Comparison of ENCODE assay signal across 16 cellular contexts in the genomic region with DNA sequence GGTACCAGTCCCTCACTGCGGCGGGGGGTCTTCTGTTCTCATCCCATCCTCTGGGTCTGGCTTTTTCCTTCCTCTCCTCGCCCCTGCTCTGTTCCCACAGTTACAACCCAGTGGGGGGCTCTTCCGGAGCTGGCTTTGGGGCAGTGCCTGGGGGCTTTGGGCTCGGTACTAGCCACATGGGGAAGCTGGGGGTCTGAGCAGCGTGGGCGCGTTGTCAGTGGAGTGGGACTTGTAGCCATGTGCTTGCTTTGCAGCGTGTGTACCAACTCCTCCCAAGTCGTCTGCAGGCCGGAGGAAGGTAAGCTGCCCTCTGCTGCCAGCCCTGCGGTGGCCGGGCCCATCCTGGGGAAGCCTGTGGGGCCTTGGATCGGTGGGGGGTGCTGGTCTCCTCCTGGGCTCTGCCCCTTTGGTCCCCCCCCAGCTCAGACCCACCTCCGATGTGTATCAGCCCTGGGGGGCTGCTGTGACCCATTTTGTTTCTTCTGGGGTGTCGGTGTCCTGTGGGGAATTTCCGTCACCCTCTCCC. TPM values are rescaled to one million over a fixed set of nuclear protein-coding genes. Genes with fewer than 3 reads are reported as not detected.
A peak's percentile ranks its signal among the peaks of the same experiment; 100 is the strongest.
DNase-seq lines count a peak whose midpoint lies in the region; ATAC-seq and TF ChIP-seq lines count a peak whose summit lies in the region.
"Had no signal": no experiment of that assay in that cellular context is flagged by ENCODE, and none has a peak within 500 bp of the region (broad histone marks: within the 10 kb centered on the region; RNA-seq: fewer than 3 reads in every experiment).

No MANE protein-coding gene starts in this region.

- no peaks in the 10 kb centered on the region for H3K27me3 Mint-ChIP-seq in activated naive CD8-positive, alpha-beta T cell treated with anti-CD3 and anti-CD28 coated beads for 36 hours
- H3K27me3 Mint-ChIP-seq in activated naive CD8-positive, alpha-beta T cell treated with anti-CD3 and anti-CD28 coated beads, Interleukin-2, amount 50 U/mL, for 24 hours, result no peaks in the 10 kb centered on the region
- H3K27me3 Mint-ChIP-seq in natural killer cell treated with Interleukin-12 subunit alpha and Interleukin-12 subunit beta and Interleukin-15 and Interleukin-18, amount 100 ng/mL, for 72 hours, result no peaks in the 10 kb centered on the region
- no peaks in the 10 kb centered on the region for H3K27me3 Mint-ChIP-seq in natural killer cell (ENCODE audit: low read depth in 2 of 2)
- no peaks in the 10 kb centered on the region for H3K27me3 Mint-ChIP-seq in naive thymus-derived CD8-positive, alpha-beta T cell
- H3K27me3 Mint-ChIP-seq: CD4-positive, CD25-positive, alpha-beta regulatory T cell had no signal

- no peaks in the 10 kb centered on the region for H3K4me1 ChIP-seq in mucosa of descending colon (ENCODE audit: low read depth)
- H3K4me1 ChIP-seq: BLaER1 treated with 17β-estradiol and CSF1 and Interleukin-3, amounts not matched to agents 10 nM and 100 nM; HAP-1 had no signal

- H3K27ac Mint-ChIP-seq in activated naive CD8-positive, alpha-beta T cell treated with anti-CD3 and anti-CD28 coated beads for 36 hours, result peak overlapping the region; percentile 34
- H3K27ac Mint-ChIP-seq in activated naive CD8-positive, alpha-beta T cell treated with anti-CD3 and anti-CD28 coated beads, Interleukin-2, amount 50 U/mL, for 24 hours, result no peak overlapping the region
- no peak overlapping the region for H3K27ac Mint-ChIP-seq in natural killer cell treated with Interleukin-12 subunit alpha and Interleukin-12 subunit beta and Interleukin-15 and Interleukin-18, amount 100 ng/mL, for 72 hours
- H3K27ac Mint-ChIP-seq in natural killer cell, result no peak overlapping the region
- no peak overlapping the region for H3K27ac Mint-ChIP-seq in naive thymus-derived CD8-positive, alpha-beta T cell
- H3K27ac Mint-ChIP-seq: CD4-positive, CD25-positive, alpha-beta regulatory T cell had no signal

- intact Hi-C loops in natural killer cell (cut with micrococcal nuclease) (no loop called here), mucosa of descending colon (cut with DNase I, micrococcal nuclease) (no loop called here)

- H3K9me3 Mint-ChIP-seq in activated naive CD8-positive, alpha-beta T cell treated with anti-CD3 and anti-CD28 coated beads for 36 hours, result peaks cover 6% of the 10 kb centered on the region
- H3K9me3 Mint-ChIP-seq in activated naive CD8-positive, alpha-beta T cell treated with anti-CD3 and anti-CD28 coated beads, Interleukin-2, amount 50 U/mL, for 24 hours, result peaks cover 4% of the 10 kb centered on the region
- peaks cover 16% of the 10 kb centered on the region for H3K9me3 Mint-ChIP-seq in natural killer cell treated with Interleukin-12 subunit alpha and Interleukin-12 subunit beta and Interleukin-15 and Interleukin-18, amount 100 ng/mL, for 72 hours
- H3K9me3 Mint-ChIP-seq in natural killer cell, result peaks cover 2 to 3% of the 10 kb centered on the region in 2 donors
- H3K9me3 Mint-ChIP-seq in naive thymus-derived CD8-positive, alpha-beta T cell, result peaks cover 0 to 12% (median 0%) of the 10 kb centered on the region in 9 donors
- H3K9me3 Mint-ChIP-seq: CD4-positive, CD25-positive, alpha-beta regulatory T cell had no signal

- no peaks in the 10 kb centered on the region for H3K4me1 Mint-ChIP-seq in activated naive CD8-positive, alpha-beta T cell treated with anti-CD3 and anti-CD28 coated beads for 36 hours
- H3K4me1 Mint-ChIP-seq in activated naive CD8-positive, alpha-beta T cell treated with anti-CD3 and anti-CD28 coated beads, Interleukin-2, amount 50 U/mL, for 24 hours, result no peaks in the 10 kb centered on the region
- H3K4me1 Mint-ChIP-seq in natural killer cell treated with Interleukin-12 subunit alpha and Interleukin-12 subunit beta and Interleukin-15 and Interleukin-18, amount 100 ng/mL, for 72 hours (ENCODE audit: low read depth in 2 of 2), result peaks cover 11 to 15% of the 10 kb centered on the region in 2 donors
- H3K4me1 Mint-ChIP-seq in natural killer cell, result peaks cover 6 to 13% of the 10 kb centered on the region in 2 donors
- no peaks in the 10 kb centered on the region for H3K4me1 Mint-ChIP-seq in naive thymus-derived CD8-positive, alpha-beta T cell
- H3K4me1 Mint-ChIP-seq: CD4-positive, CD25-positive, alpha-beta regulatory T cell had no signal

- TF ChIP-seq CTCF in natural killer cell (IDR thresholded peaks at IDR 0.05), result no peak
- TF ChIP-seq CTCF in mucosa of descending colon (IDR thresholded peaks at IDR 0.05), result no peak

- H3K36me3 Mint-ChIP-seq in activated naive CD8-positive, alpha-beta T cell treated with anti-CD3 and anti-CD28 coated beads for 36 hours, result no peaks in the 10 kb centered on the region
- H3K36me3 Mint-ChIP-seq in activated naive CD8-positive, alpha-beta T cell treated with anti-CD3 and anti-CD28 coated beads, Interleukin-2, amount 50 U/mL, for 24 hours (ENCODE audit: low read depth), result no peaks in the 10 kb centered on the region
- H3K36me3 Mint-ChIP-seq in natural killer cell treated with Interleukin-12 subunit alpha and Interleukin-12 subunit beta and Interleukin-15 and Interleukin-18, amount 100 ng/mL, for 72 hours, result no peaks in the 10 kb centered on the region
- no peaks in the 10 kb centered on the region for H3K36me3 Mint-ChIP-seq in natural killer cell
- no peaks in the 10 kb centered on the region for H3K36me3 Mint-ChIP-seq in naive thymus-derived CD8-positive, alpha-beta T cell
- H3K36me3 Mint-ChIP-seq: CD4-positive, CD25-positive, alpha-beta regulatory T cell had no signal

- H3K4me3 Mint-ChIP-seq in activated naive CD8-positive, alpha-beta T cell treated with anti-CD3 and anti-CD28 coated beads for 36 hours, result no peak overlapping the region
- H3K4me3 Mint-ChIP-seq in activated naive CD8-positive, alpha-beta T cell treated with anti-CD3 and anti-CD28 coated beads, Interleukin-2, amount 50 U/mL, for 24 hours, result no peak overlapping the region
- H3K4me3 Mint-ChIP-seq in natural killer cell treated with Interleukin-12 subunit alpha and Interleukin-12 subunit beta and Interleukin-15 and Interleukin-18, amount 100 ng/mL, for 72 hours, result no peak overlapping the region
- no peak overlapping the region for H3K4me3 Mint-ChIP-seq in natural killer cell
- H3K4me3 Mint-ChIP-seq in naive thymus-derived CD8-positive, alpha-beta T cell, result no peak overlapping the region
- H3K4me3 Mint-ChIP-seq: CD4-positive, CD25-positive, alpha-beta regulatory T cell had no signal

- no peak overlapping the region for H3K4me3 ChIP-seq in mucosa of descending colon
- H3K4me3 ChIP-seq: BLaER1 treated with 17β-estradiol and CSF1 and Interleukin-3, amounts not matched to agents 10 nM and 100 nM; GM12878; HAP-1 had no signal

- no peak for ATAC-seq in activated naive CD8-positive, alpha-beta T cell treated with anti-CD3 and anti-CD28 coated beads, Interleukin-2, amount 50 U/mL, for 24 hours
- no peak for ATAC-seq in natural killer cell treated with Interleukin-12 subunit alpha and Interleukin-12 subunit beta and Interleukin-15 and Interleukin-18, amount 100 ng/mL, for 72 hours
- ATAC-seq in natural killer cell (no peak), mucosa of descending colon (no peak), GM21717 (IDR thresholded peaks at IDR 0.05; ENCODE audit: unreplicated experiment) (no peak)
- ATAC-seq in naive thymus-derived CD8-positive, alpha-beta T cell, result no peak
- ATAC-seq: GM12878 had no signal

- H3K9me3 ChIP-seq in mucosa of descending colon, result no peaks in the 10 kb centered on the region
- H3K9me3 ChIP-seq: HAP-1 had no signal

- DNase-seq in activated naive CD8-positive, alpha-beta T cell treated with anti-CD3 and anti-CD28 coated beads for 36 hours, result no peak
- no peak for DNase-seq in activated naive CD8-positive, alpha-beta T cell treated with anti-CD3 and anti-CD28 coated beads, Interleukin-2, amount 50 U/mL, for 24 hours
- peak; percentile 37 for DNase-seq in natural killer cell treated with Interleukin-12 subunit alpha and Interleukin-12 subunit beta and Interleukin-15 and Interleukin-18, amount 100 ng/mL, for 72 hours (ENCODE audit: low spot score)
- DNase-seq in natural killer cell, result no peak
- DNase-seq in mucosa of descending colon, result peak in 2 of 3 donors; percentile 13 to 39
- DNase-seq in naive thymus-derived CD8-positive, alpha-beta T cell, result no peak
- DNase-seq: 8988T; CD4-positive, CD25-positive, alpha-beta regulatory T cell; DMS79; GOT3 had no signal

- H3K36me3 ChIP-seq in mucosa of descending colon (ENCODE audit: low read depth), result no peaks in the 10 kb centered on the region
- H3K36me3 ChIP-seq: BLaER1 treated with 17β-estradiol and CSF1 and Interleukin-3, amounts not matched to agents 10 nM and 100 nM; HAP-1 had no signal

- POLR2A ChIA-PET in naive thymus-derived CD8-positive, alpha-beta T cell (lab: Charles Lee), result no interaction called here

RNA-seq across cellular contexts. Expression of a gene that starts 17.5 kb away (rescaled TPM):
- not detected for total RNA-seq in activated naive CD8-positive, alpha-beta T cell treated with anti-CD3 and anti-CD28 coated beads for 36 hours
- total RNA-seq in natural killer cell treated with Interleukin-12 subunit alpha and Interleukin-12 subunit beta and Interleukin-15 and Interleukin-18, amount 100 ng/mL, for 72 hours, result not detected
- total RNA-seq in natural killer cell (not detected), mucosa of descending colon (1,000 to 10,000 TPM in 2 of 3 donors, 100 to 1,000 TPM in 1; 379 to 1,246 (median 1,109) TPM)
- not detected for total RNA-seq in naive thymus-derived CD8-positive, alpha-beta T cell
- polyA plus RNA-seq in naive thymus-derived CD8-positive, alpha-beta T cell, result not detected
- total RNA-seq: CD4-positive, CD25-positive, alpha-beta regulatory T cell; G401; HT1080 had no signal
- polyA plus RNA-seq: CD4-positive, CD25-positive, alpha-beta regulatory T cell; GM12878 had no signal

RNA-seq across cellular contexts. Expression of a gene that starts 55.7 kb away (rescaled TPM):
- not detected for total RNA-seq in activated naive CD8-positive, alpha-beta T cell treated with anti-CD3 and anti-CD28 coated beads for 36 hours
- not detected for total RNA-seq in natural killer cell treated with Interleukin-12 subunit alpha and Interleukin-12 subunit beta and Interleukin-15 and Interleukin-18, amount 100 ng/mL, for 72 hours
- total RNA-seq in natural killer cell, result not detected
- not detected for total RNA-seq in mucosa of descending colon
- not detected for total RNA-seq in naive thymus-derived CD8-positive, alpha-beta T cell
- polyA plus RNA-seq in naive thymus-derived CD8-positive, alpha-beta T cell, result not detected
- total RNA-seq: CD4-positive, CD25-positive, alpha-beta regulatory T cell; G401; HT1080 had no signal

Comparison
In these comparisons a context has a peak if more than half of its experiments do, and no peak if none do; other contexts are left out.
1. DNase-seq: peak in natural killer cell treated with Interleukin-12 subunit alpha and Interleukin-12 subunit beta and Interleukin-15 and Interleukin-18, amount 100 ng/mL, for 72 hours (single experiment) and mucosa of descending colon (2 of 3); none in activated naive CD8-positive, alpha-beta T cell treated with anti-CD3 and anti-CD28 coated beads for 36 hours (single experiment), activated naive CD8-positive, alpha-beta T cell treated with anti-CD3 and anti-CD28 coated beads, Interleukin-2, amount 50 U/mL, for 24 hours (single experiment), natural killer cell (single experiment) and naive thymus-derived CD8-positive, alpha-beta T cell (0 of 10).
2. RNA of a gene that starts 17.5 kb away (total RNA-seq): 379 to 1,246 TPM in mucosa of descending colon; not detected in activated naive CD8-positive, alpha-beta T cell treated with anti-CD3 and anti-CD28 coated beads for 36 hours, not detected in natural killer cell treated with Interleukin-12 subunit alpha and Interleukin-12 subunit beta and Interleukin-15 and Interleukin-18, amount 100 ng/mL, for 72 hours, not detected in natural killer cell and not detected in naive thymus-derived CD8-positive, alpha-beta T cell; every median in the first group is over 100 times any median in the second.